8 cellular contexts compared by ENCODE assay signal in the genomic region with DNA sequence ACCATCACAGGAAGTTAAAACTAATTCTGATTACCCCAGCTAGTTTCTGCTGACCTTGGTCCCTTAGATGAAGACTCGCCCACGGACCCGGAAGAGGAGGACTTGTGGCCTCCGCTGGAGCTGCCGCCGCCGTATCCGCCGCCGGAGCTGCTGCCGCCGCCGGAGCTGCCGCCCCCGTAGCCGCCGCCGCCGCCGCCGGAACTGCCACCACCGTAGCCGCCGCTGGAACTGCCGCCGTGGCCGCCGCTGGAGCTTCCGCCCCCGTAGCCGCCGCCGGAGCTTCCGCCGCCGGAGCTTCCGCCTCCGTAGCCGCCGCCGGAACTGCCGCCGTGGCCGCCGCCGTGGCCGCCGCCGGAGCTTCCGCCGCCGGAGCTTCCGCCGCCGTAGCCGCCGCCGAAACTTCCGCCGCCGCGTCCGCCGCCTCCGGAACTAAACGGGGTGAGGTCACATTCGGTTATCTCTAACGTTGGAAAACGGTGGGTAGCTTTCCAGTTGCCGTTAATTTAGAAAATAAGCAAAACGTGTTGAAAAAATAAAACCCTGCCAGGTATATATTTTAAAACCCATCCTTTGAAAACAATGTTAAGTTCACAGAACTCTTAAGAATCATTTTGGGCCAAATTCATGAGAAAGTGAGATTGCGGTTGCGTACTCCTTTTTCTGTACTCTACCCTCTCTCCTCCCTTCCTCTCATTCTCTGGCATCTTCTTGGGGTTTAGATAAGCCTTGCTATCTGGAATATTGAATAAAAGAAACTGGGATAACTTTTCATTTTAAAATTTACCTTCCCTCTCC. TPM values are rescaled to one million over a fixed set of nuclear protein-coding genes. Genes with fewer than 3 reads are reported as not detected.
A peak's percentile ranks its signal among the peaks of the same experiment; 100 is the strongest.
DNase-seq lines count a peak whose midpoint lies in the region; ATAC-seq and TF ChIP-seq lines count a peak whose summit lies in the region.

No MANE protein-coding gene starts in this region.

- no peaks in the 10 kb centered on the region for H3K27me3 ChIP-seq in right lobe of liver

- ATAC-seq in GM19035 (IDR thresholded peaks at IDR 0.05; ENCODE audit: unreplicated experiment): peak; percentile 83
- ATAC-seq in HG03354 (IDR thresholded peaks at IDR 0.05; ENCODE audit: poor library complexity, severe bottlenecking, unreplicated experiment): peak; percentile 90
- ATAC-seq in right lobe of liver: peak; percentile 95 to 98 (median 96)

- peak; percentile 77 for TF ChIP-seq POLR2A in right lobe of liver (IDR thresholded peaks at IDR 0.05)

- H3K4me3 ChIP-seq in right lobe of liver: peak overlapping the region; percentile 66 to 78 (median 74)

- H3K4me1 ChIP-seq in right lobe of liver: peaks cover 0 to 6% (median 0%) of the 10 kb centered on the region in 4 donors

- H3K9me3 ChIP-seq in right lobe of liver: no peaks in the 10 kb centered on the region

- intact Hi-C loops in right lobe of liver (cut with DNase I): no loop called here

- no peak for TF ChIP-seq CTCF in right lobe of liver (IDR thresholded peaks at IDR 0.05)

- WGBS in right lobe of liver (ENCODE audit: insufficient coverage, low coverage, low lambda C conversion rate, missing lambda C conversion rate): 1% methylated on average over 41 of the region's 73 CpGs

- H3K36me3 ChIP-seq in right lobe of liver: no peaks in the 10 kb centered on the region

- DNase-seq in AG08395 (ENCODE audit: low spot score) (peak; percentile 82), NCI-H526 treated with DMSO at 0.1 percent for 48 hours (lab: John Stamatoyannopoulos, UW) (peak; percentile 64), dermis blood vessel endothelial cell (peak; percentile 88), right lobe of liver (peak; percentile 83 to 86 (median 85))
- DNase-seq in activated CD4-positive, alpha-beta T cell treated with anti-CD3 and anti-CD28 coated beads, Interleukin-2, amount 50 U/mL, for 24 hours (ENCODE audit: low read depth in 1 of 2, low spot score in 1 of 2): peak; percentile 71 to 75
- peak; percentile 86 for DNase-seq in stimulated activated CD4-positive, alpha-beta T cell treated with anti-CD3 and anti-CD28 coated beads, Interleukin-4, amount 100 ng/mL, for 24 hours

- peak overlapping the region; percentile 77 to 87 (median 80) for H3K27ac ChIP-seq in right lobe of liver

RNA-seq across cellular contexts. Expression of a gene that starts 3.5 kb away (rescaled TPM):
- total RNA-seq in dermis blood vessel endothelial cell (4.9 and 5.3 TPM in 2 replicates), right lobe of liver (10 to 100 TPM; 11.4 to 20.4 (median 17.4) TPM)

RNA-seq across cellular contexts. Expression of a gene that starts 19.2 kb away (rescaled TPM):
- not detected in 2 replicates for total RNA-seq in dermis blood vessel endothelial cell
- total RNA-seq in right lobe of liver: not detected

RNA-seq across cellular contexts. Expression of a gene that starts 36.6 kb away (rescaled TPM):
- total RNA-seq in dermis blood vessel endothelial cell (not detected in 2 replicates), right lobe of liver (not detected)

RNA-seq across cellular contexts. Expression of a gene that starts 46.9 kb away (rescaled TPM):
- total RNA-seq in dermis blood vessel endothelial cell (not detected in 2 replicates), right lobe of liver (not detected)

RNA-seq across cellular contexts. Expression of a gene that starts 48.1 kb away (rescaled TPM):
- total RNA-seq in dermis blood vessel endothelial cell: not detected in 2 replicates
- total RNA-seq in right lobe of liver: not detected

Comparison
In these comparisons a context has a peak if more than half of its experiments do, and no peak if none do; other contexts are left out.
1. Peak in every context shown above with its lines: DNase-seq, ATAC-seq, H3K4me3 ChIP-seq and H3K27ac ChIP-seq.